ENCODE assay signal across 1 cellular context in the genomic region with DNA sequence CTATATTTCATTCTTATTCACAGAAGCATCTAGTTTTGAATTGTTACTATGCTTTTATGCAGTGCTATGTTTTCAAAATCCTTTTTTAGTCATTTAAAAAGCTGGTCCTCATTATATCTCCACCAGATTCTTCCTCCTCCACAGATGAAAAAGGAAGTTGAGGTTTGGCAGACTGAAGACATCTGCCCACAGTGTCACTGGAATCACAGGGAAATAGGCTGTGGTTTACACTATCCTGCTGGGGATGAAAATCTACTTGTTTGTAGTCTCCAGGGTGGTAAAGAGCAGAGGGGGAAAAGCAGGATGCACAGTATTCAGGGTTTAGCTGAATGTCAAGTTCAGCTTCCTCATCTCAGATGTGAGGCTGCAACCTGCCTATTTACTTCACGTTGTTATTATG.
TF ChIP-seq lines count a peak whose summit lies in the region.

No MANE protein-coding gene starts in this region.

TF ChIP-seq in SK-N-SH, 30 proteins besides CTCF, POLR2A, EP300 and RAD21 (continued from another document):
- TF ChIP-seq, protein P1, sequence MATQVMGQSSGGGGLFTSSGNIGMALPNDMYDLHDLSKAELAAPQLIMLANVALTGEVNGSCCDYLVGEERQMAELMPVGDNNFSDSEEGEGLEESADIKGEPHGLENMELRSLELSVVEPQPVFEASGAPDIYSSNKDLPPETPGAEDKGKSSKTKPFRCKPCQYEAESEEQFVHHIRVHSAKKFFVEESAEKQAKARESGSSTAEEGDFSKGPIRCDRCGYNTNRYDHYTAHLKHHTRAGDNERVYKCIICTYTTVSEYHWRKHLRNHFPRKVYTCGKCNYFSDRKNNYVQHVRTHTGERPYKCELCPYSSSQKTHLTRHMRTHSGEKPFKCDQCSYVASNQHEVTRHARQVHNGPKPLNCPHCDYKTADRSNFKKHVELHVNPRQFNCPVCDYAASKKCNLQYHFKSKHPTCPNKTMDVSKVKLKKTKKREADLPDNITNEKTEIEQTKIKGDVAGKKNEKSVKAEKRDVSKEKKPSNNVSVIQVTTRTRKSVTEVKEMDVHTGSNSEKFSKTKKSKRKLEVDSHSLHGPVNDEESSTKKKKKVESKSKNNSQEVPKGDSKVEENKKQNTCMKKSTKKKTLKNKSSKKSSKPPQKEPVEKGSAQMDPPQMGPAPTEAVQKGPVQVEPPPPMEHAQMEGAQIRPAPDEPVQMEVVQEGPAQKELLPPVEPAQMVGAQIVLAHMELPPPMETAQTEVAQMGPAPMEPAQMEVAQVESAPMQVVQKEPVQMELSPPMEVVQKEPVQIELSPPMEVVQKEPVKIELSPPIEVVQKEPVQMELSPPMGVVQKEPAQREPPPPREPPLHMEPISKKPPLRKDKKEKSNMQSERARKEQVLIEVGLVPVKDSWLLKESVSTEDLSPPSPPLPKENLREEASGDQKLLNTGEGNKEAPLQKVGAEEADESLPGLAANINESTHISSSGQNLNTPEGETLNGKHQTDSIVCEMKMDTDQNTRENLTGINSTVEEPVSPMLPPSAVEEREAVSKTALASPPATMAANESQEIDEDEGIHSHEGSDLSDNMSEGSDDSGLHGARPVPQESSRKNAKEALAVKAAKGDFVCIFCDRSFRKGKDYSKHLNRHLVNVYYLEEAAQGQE (IDR thresholded peaks at IDR 0.05; ENCODE audit: low read depth, low read length): no peak
- TF ChIP-seq NFIC (IDR thresholded peaks at IDR 0.05; ENCODE audit: borderline replicate concordance) (peak; percentile 93), EZH2phosphoT487 (IDR thresholded peaks at IDR 0.05; ENCODE audit: borderline replicate concordance, low read depth) (no peak), MAX (IDR thresholded peaks at IDR 0.05; ENCODE audit: low read depth) (no peak), USF1 (IDR thresholded peaks at IDR 0.05; ENCODE audit: borderline replicate concordance, low read depth) (no peak), GABPA (IDR thresholded peaks at IDR 0.05; ENCODE audit: low read depth) (no peak), NRF1 (IDR thresholded peaks at IDR 0.05; ENCODE audit: low read depth, low read length) (no peak), FOXJ3 (CRISPR knock-in tag; IDR thresholded peaks at IDR 0.05) (no peak), RXRA (IDR thresholded peaks at IDR 0.05; ENCODE audit: borderline replicate concordance, low read depth) (no peak), CHD2 (IDR thresholded peaks at IDR 0.05; ENCODE audit: low read length, partially characterized antibody) (no peak), RCOR1 (IDR thresholded peaks at IDR 0.05; ENCODE audit: low read length) (0 out of 2 replicates have a peak, but pooled peaks have one; percentile 15), FOXM1 (IDR thresholded peaks at IDR 0.05; ENCODE audit: low read depth) (no peak), TAF1 (IDR thresholded peaks at IDR 0.05; ENCODE audit: borderline replicate concordance, low read depth, low read length) (no peak), MEF2A (IDR thresholded peaks at IDR 0.05; ENCODE audit: borderline replicate concordance, low read depth) (no peak), FOSL2 (IDR thresholded peaks at IDR 0.05; ENCODE audit: borderline replicate concordance, low read depth) (no peak; the same call in 1 of the 2 replicates), SMC3 (IDR thresholded peaks at IDR 0.05; ENCODE audit: low read depth, low read length) (no peak), PBX3 (IDR thresholded peaks at IDR 0.05) (peak; percentile 72), TCF12 (IDR thresholded peaks at IDR 0.05) (peak; percentile 97), GATA2 (CRISPR knock-in tag; IDR thresholded peaks at IDR 0.05) (no peak), YY1 (IDR thresholded peaks at IDR 0.05; ENCODE audit: low read depth) (no peak), JUND (IDR thresholded peaks at IDR 0.05) (peak; percentile 34; the same call in 1 of the 2 replicates), RFX5 (IDR thresholded peaks at IDR 0.05; ENCODE audit: low read length) (no peak), POLR2AphosphoS5 (IDR thresholded peaks at IDR 0.05; ENCODE audit: low read depth, low read length) (peak; percentile 72; the same call in 1 of the 2 replicates)
- TF ChIP-seq, protein P2, sequence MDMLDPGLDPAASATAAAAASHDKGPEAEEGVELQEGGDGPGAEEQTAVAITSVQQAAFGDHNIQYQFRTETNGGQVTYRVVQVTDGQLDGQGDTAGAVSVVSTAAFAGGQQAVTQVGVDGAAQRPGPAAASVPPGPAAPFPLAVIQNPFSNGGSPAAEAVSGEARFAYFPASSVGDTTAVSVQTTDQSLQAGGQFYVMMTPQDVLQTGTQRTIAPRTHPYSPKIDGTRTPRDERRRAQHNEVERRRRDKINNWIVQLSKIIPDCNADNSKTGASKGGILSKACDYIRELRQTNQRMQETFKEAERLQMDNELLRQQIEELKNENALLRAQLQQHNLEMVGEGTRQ (IDR thresholded peaks at IDR 0.05; ENCODE audit: borderline replicate concordance, low read depth, low read length): no peak
